Comparison of ENCODE assay signal across 13 cellular contexts in the genomic region with DNA sequence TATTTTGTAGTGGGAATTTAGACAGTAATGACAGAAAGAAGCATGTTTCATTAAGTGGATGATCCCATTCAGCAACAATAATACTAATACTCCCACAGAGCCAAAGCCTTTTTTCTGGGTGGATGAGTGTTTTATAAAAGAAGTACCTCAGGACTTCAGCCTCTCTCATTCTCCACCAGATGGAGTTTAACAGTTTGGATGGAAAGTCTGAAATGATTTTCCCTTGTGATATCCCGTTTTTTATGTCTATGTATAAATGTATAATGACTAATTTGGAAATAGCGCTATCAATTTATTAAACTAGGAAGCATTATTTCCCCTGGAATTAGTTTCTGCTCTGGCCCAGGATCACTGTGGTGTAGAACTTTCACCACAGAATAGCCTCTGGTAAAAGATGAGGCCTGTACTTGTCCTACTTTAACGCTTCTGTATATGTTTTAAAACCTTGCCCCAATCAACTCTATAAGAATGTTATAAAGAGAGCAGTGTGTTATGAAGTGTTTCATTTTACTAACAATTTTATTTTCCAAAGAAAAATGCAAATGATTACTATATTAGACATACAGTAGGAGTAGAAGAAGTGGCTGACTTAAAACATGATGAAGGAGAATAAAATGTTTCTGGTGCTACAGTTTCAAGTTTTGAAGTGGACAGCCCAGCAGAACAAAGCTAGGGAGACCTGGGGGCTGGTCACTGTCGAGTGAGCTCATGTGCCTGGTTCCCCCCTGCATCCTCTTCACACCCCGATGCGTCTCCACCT.
A peak's percentile ranks its signal among the peaks of the same experiment; 100 is the strongest.
DNase-seq lines count a peak whose midpoint lies in the region; ATAC-seq and TF ChIP-seq lines count a peak whose summit lies in the region.
"Had no signal": no experiment of that assay in that cellular context is flagged by ENCODE, and none has a peak within 500 bp of the region (broad histone marks: within the 10 kb centered on the region; RNA-seq: fewer than 3 reads in every experiment).

No MANE protein-coding gene starts in this region.

- H3K36me3 ChIP-seq in BE2C: no peaks in the 10 kb centered on the region
- H3K36me3 ChIP-seq: esophagus squamous epithelium had no signal

- H3K9me3 Mint-ChIP-seq in chondrocyte (ENCODE audit: low read depth): peaks cover 4% of the 10 kb centered on the region
- peaks cover 20% of the 10 kb centered on the region for H3K9me3 Mint-ChIP-seq in nephron progenitor cell
- H3K9me3 Mint-ChIP-seq: natural killer cell treated with Interleukin-12 subunit alpha and Interleukin-12 subunit beta and Interleukin-15 and Interleukin-18, amount 100 ng/mL, for 72 hours had no signal

- H3K4me3 ChIP-seq in BE2C (ENCODE audit: low read depth, low read length): no peak overlapping the region
- H3K4me3 ChIP-seq: esophagus squamous epithelium had no signal

- H3K27ac Mint-ChIP-seq in chondrocyte (ENCODE audit: unreplicated experiment): peak overlapping the region; percentile 87
- peak overlapping the region; percentile 26 for H3K27ac Mint-ChIP-seq in nephron progenitor cell

- no peaks in the 10 kb centered on the region for H3K9me3 ChIP-seq in BE2C
- H3K9me3 ChIP-seq: esophagus squamous epithelium had no signal

- H3K27me3 Mint-ChIP-seq in chondrocyte (ENCODE audit: low read depth) (no peaks in the 10 kb centered on the region), nephron progenitor cell (ENCODE audit: low read depth, poor library complexity) (no peaks in the 10 kb centered on the region)
- H3K27me3 Mint-ChIP-seq: natural killer cell treated with Interleukin-12 subunit alpha and Interleukin-12 subunit beta and Interleukin-15 and Interleukin-18, amount 100 ng/mL, for 72 hours had no signal

- TF ChIP-seq CTCF in BE2C (IDR thresholded peaks at IDR 0.05; ENCODE audit: low read depth, low read length) (0 out of 2 replicates have a peak, but pooled peaks have one; percentile 10), chondrocyte (IDR thresholded peaks at IDR 0.05) (peak; percentile 74), nephron progenitor cell (IDR thresholded peaks at IDR 0.05) (no peak)

- H3K36me3 Mint-ChIP-seq in chondrocyte (ENCODE audit: low read depth) (peaks cover 6% of the 10 kb centered on the region), nephron progenitor cell (ENCODE audit: low read depth) (peaks cover 25% of the 10 kb centered on the region)
- H3K36me3 Mint-ChIP-seq: natural killer cell treated with Interleukin-12 subunit alpha and Interleukin-12 subunit beta and Interleukin-15 and Interleukin-18, amount 100 ng/mL, for 72 hours had no signal

- no peak for DNase-seq in BE2C
- peak; percentile 52 for DNase-seq in LHCN-M2 (ENCODE audit: low read depth)
- DNase-seq in chondrocyte (ENCODE audit: low spot score): no peak
- DNase-seq in nephron progenitor cell: no peak
- no peak for DNase-seq in NCI-H774 (lab: John Stamatoyannopoulos, UW)
- DNase-seq in NCI-H2029 treated with DMSO at 0.1 percent for 48 hours (lab: John Stamatoyannopoulos, UW): no peak
- DNase-seq: anterior cingulate cortex, Calu3, esophagus squamous epithelium, NCI-H1930 had no signal

- peaks cover 32% of the 10 kb centered on the region for H3K4me1 Mint-ChIP-seq in chondrocyte (ENCODE audit: low read depth)
- H3K4me1 Mint-ChIP-seq in nephron progenitor cell: peaks cover 7% of the 10 kb centered on the region

- ATAC-seq in HG03039 (IDR thresholded peaks at IDR 0.05; ENCODE audit: unreplicated experiment) (no peak), HG03196 (IDR thresholded peaks at IDR 0.05; ENCODE audit: unreplicated experiment) (no peak)
- ATAC-seq: natural killer cell treated with Interleukin-12 subunit alpha and Interleukin-12 subunit beta and Interleukin-15 and Interleukin-18, amount 100 ng/mL, for 72 hours had no signal

- no peaks in the 10 kb centered on the region for H3K4me1 ChIP-seq in BE2C

- H3K4me3 Mint-ChIP-seq in chondrocyte (ENCODE audit: unreplicated experiment): no peak overlapping the region
- no peak overlapping the region for H3K4me3 Mint-ChIP-seq in nephron progenitor cell
- H3K4me3 Mint-ChIP-seq: natural killer cell treated with Interleukin-12 subunit alpha and Interleukin-12 subunit beta and Interleukin-15 and Interleukin-18, amount 100 ng/mL, for 72 hours had no signal

- no peaks in the 10 kb centered on the region for H3K27me3 ChIP-seq in BE2C
- H3K27me3 ChIP-seq: esophagus squamous epithelium had no signal
